ENCODE assay signal across 8 cellular contexts in genomic region chr17:45147581-45148182, GRCh38. TPM values are rescaled to one million over a fixed set of nuclear protein-coding genes. Genes with fewer than 3 reads are reported as not detected.
A peak's percentile ranks its signal among the peaks of the same experiment; 100 is the strongest.
DNase-seq lines count a peak whose midpoint lies in the region; ATAC-seq and TF ChIP-seq lines count a peak whose summit lies in the region.

No MANE protein-coding gene starts in this region.

- H3K4me1 ChIP-seq in KMS-11 (ENCODE audit: low read depth, poor library complexity, severe bottlenecking) (peaks cover 33% of the 10 kb centered on the region), Panc1 (ENCODE audit: control insufficient read depth, insufficient read depth, low read length) (peaks cover 10% of the 10 kb centered on the region)

- no peaks in the 10 kb centered on the region for H3K9me3 ChIP-seq in Panc1 (ENCODE audit: control insufficient read depth, insufficient read depth, low read depth, low read length)

- H3K27me3 ChIP-seq in KMS-11 (ENCODE audit: insufficient read depth, low read depth) (no peaks in the 10 kb centered on the region), Panc1 (ENCODE audit: control insufficient read depth, insufficient read depth, low read length) (no peaks in the 10 kb centered on the region)

- no peak overlapping the region for H3K4me3 ChIP-seq in KMS-11 (IDR thresholded peaks at IDR 0.05; ENCODE audit: insufficient read depth, low read depth, low read length)
- H3K4me3 ChIP-seq in Panc1 (ENCODE audit: low read depth in 2 of 2, low read length in 2 of 2), result peak overlapping the region; percentile 72 to 93

- peak overlapping the region; percentile 99 to 100 (median 100) for H3K27ac Mint-ChIP-seq in naive B cell

- peak overlapping the region; percentile 96 to 100 (median 98) for H3K4me3 Mint-ChIP-seq in naive B cell

- in situ Hi-C loops in Panc1 (cut with HindIII; ENCODE audit: low pct_unique_long_range_greater_than_20kb, low sequenced_read_pairs), result no loop called here

- H3K4me2 ChIP-seq in KMS-11, result peak overlapping the region; percentile 58

- no peaks in the 10 kb centered on the region for H4K20me1 ChIP-seq in KMS-11 (ENCODE audit: insufficient read depth)

- H2AFZ ChIP-seq in KMS-11 (ENCODE audit: low read depth), result peak overlapping the region; percentile 58

- TF ChIP-seq CTCF in KMS-11 (conservative IDR thresholded peaks at IDR 0.05; ENCODE audit: low read depth, low read length) (no peak), Panc1 (IDR thresholded peaks at IDR 0.05) (no peak)

- no TSS peak for BruUV-seq in Panc1 (replicated peaks; lab: Mats Ljungman, UMichigan)

- POLR2A ChIA-PET in Panc1 (lab: Charles Lee), result interaction anchor here (0.6 to 2.1 kb wide), 5 partner anchors 12 to 79 kb away, joined by 3 to 5 read pairs (median 3); partner anchors contain the start of gene ACBD4

- DNase-seq in EL (peak; percentile 95), Panc1 (ENCODE audit: low read depth, low spot score) (peak; percentile 85), activated T-helper 1 cell treated with Interleukin-2 at 50 U/mL for 16 hours (ENCODE audit: low read depth) (peak; percentile 50), fibroblast of gingiva (ENCODE audit: low read depth) (peak; percentile 98), naive B cell (peak; percentile 83)
- peak; percentile 77 for DNase-seq in stimulated activated naive CD4-positive, alpha-beta T cell treated with Interleukin-2 at 50 U/mL for 16 hours (lab: John Stamatoyannopoulos, UW)

- peaks cover 19% of the 10 kb centered on the region; the same call in 1 of the 2 replicates for H3K79me2 ChIP-seq in KMS-11 (ENCODE audit: insufficient read depth, low read depth)

- intact Hi-C loops in Panc1 (cut with micrococcal nuclease; ENCODE audit: unreplicated experiment), result no loop called here

- H3K27me3 Mint-ChIP-seq in naive B cell, result no peaks in the 10 kb centered on the region

- H3K9me3 Mint-ChIP-seq in naive B cell, result peaks cover 0 to 9% (median 0%) of the 10 kb centered on the region in 7 donors

- H3K36me3 ChIP-seq in KMS-11 (ENCODE audit: insufficient read depth) (no peaks in the 10 kb centered on the region), Panc1 (ENCODE audit: control insufficient read depth, insufficient read depth, low read length) (peaks cover 4% of the 10 kb centered on the region)

- H3K9ac ChIP-seq in KMS-11, result peak overlapping the region; percentile 85

- H3K4me1 Mint-ChIP-seq in naive B cell, result peaks cover 49 to 78% (median 71%) of the 10 kb centered on the region in 3 donors

- H3K36me3 Mint-ChIP-seq in naive B cell, result peaks cover 0 to 6% of the 10 kb centered on the region in 2 donors

- H3K27ac ChIP-seq in KMS-11 (peak overlapping the region; percentile 90), Panc1 (ENCODE audit: low read length) (peak overlapping the region; percentile 100)

- CTCF ChIA-PET in Panc1 (lab: Charles Lee), result interaction anchor here (0.6 to 5.5 kb wide), 3 partner anchors 12 to 279 kb away, joined by 3 to 31 read pairs (median 7); partner anchors contain the start of gene ACBD4

- ATAC-seq in Panc1, result peak; percentile 61
- ATAC-seq in naive B cell (ENCODE audit: low read depth in 2 of 2), result peak; percentile 38 to 42
- ATAC-seq in GM19455 (IDR thresholded peaks at IDR 0.05; ENCODE audit: unreplicated experiment), result no peak

RNA-seq across cellular contexts. Expression of gene HEXIM1, which starts 0.6 kb away (rescaled TPM):
- total RNA-seq in Panc1 (2021; ENCODE audit: unreplicated experiment), result 59.1 TPM
- 80.0 TPM for polyA plus RNA-seq in Panc1 (2012; ENCODE audit: insufficient read length)
- polyA plus RNA-seq in naive B cell (ENCODE audit: low read depth in 6 of 6), result 1 to 10 TPM; 3.2 to 5.3 (median 4.1) TPM

RNA-seq across cellular contexts. Expression of gene ACBD4, which starts 12.2 kb away (rescaled TPM):
- 7.7 TPM for total RNA-seq in Panc1 (2021; ENCODE audit: unreplicated experiment)
- polyA plus RNA-seq in Panc1 (2012; ENCODE audit: insufficient read length), result 10.3 TPM
- 10 to 100 TPM; 15.4 to 27.1 (median 20.4) TPM for polyA plus RNA-seq in naive B cell (ENCODE audit: low read depth in 6 of 6)

RNA-seq across cellular contexts. Expression of gene HEXIM2, which starts 14.0 kb away (rescaled TPM):
- total RNA-seq in Panc1 (2021; ENCODE audit: unreplicated experiment), result 4.5 TPM
- 10.5 TPM for polyA plus RNA-seq in Panc1 (2012; ENCODE audit: insufficient read length)
- polyA plus RNA-seq in naive B cell (ENCODE audit: low read depth in 6 of 6), result 1 to 10 TPM; 2.1 to 6.7 (median 4.3) TPM

RNA-seq across cellular contexts. Expression of gene PLCD3, which starts 15.4 kb away (rescaled TPM):
- 125 TPM for total RNA-seq in Panc1 (2021; ENCODE audit: unreplicated experiment)
- 158 TPM for polyA plus RNA-seq in Panc1 (2012; ENCODE audit: insufficient read length)
- not detected for polyA plus RNA-seq in naive B cell (ENCODE audit: low read depth in 6 of 6)
